In the genomic region with DNA sequence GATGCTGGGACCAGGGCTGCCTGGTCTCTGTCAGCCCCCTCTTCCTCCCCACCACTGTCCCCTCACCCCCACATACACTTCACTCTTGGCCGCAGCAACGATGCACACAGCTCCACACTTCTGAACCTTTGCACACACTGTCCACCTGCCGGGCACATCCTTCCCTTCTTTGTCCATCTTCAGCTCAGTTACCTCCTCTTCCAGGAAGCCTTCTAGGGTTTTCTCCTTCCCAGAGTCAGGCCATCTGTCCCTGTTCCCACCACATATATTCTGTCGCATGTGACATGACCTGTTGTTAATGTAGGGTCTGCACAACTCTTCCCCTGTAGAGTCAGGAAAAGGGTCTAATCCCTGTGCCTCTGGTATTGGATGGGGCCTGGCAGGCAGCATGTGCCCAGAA, we compare ENCODE assay signal across 24 cellular contexts. TPM values are rescaled to one million over a fixed set of nuclear protein-coding genes. Genes with fewer than 3 reads are reported as not detected.
DNase-seq lines count a peak whose midpoint lies in the region; ATAC-seq, FAIRE-seq and TF ChIP-seq lines count a peak whose summit lies in the region.
"Had no signal": no experiment of that assay in that cellular context is flagged by ENCODE, and none has a peak within 500 bp of the region (broad histone marks: within the 10 kb centered on the region; RNA-seq: fewer than 3 reads in every experiment).

No MANE protein-coding gene starts in this region.

- peaks cover 0 to 6% of the 10 kb centered on the region in 2 donors for H3K27me3 Mint-ChIP-seq in effector memory CD8-positive, alpha-beta T cell
- H3K27me3 Mint-ChIP-seq: CD4-positive, alpha-beta T cell had no signal

- no peaks in the 10 kb centered on the region for H4K20me1 ChIP-seq in K562 (replicated peaks; ENCODE audit: control insufficient read depth, insufficient read depth, low read length)
- H4K20me1 ChIP-seq: BLaER1 treated with 17β-estradiol and CSF1 and Interleukin-3, amounts not matched to agents 10 nM and 100 nM had no signal

- no peak overlapping the region for H3K4me3 Mint-ChIP-seq in effector memory CD8-positive, alpha-beta T cell
- H3K4me3 Mint-ChIP-seq: CD14-positive monocyte; CD4-positive, alpha-beta T cell; CD8-positive, alpha-beta memory T cell had no signal

- BruUV-seq in K562 (replicated peaks; lab: Mats Ljungman, UMichigan), result no TSS peak

- no peak overlapping the region for H3K4me2 ChIP-seq in K562 (ENCODE audit: insufficient read depth, low read length)
- H3K4me2 ChIP-seq: BLaER1 treated with 17β-estradiol and CSF1 and Interleukin-3, amounts not matched to agents 10 nM and 100 nM had no signal

- no peak overlapping the region for H3K27ac ChIP-seq in left ventricle myocardium inferior (replicated peaks)
- H3K27ac ChIP-seq in K562 (ENCODE audit: extremely low read depth, low read depth, low read length), result no peak overlapping the region
- no peak overlapping the region for H3K27ac ChIP-seq in kidney (ENCODE audit: low read depth in 2 of 2, low read length in 2 of 2)
- H3K27ac ChIP-seq: BLaER1 treated with 17β-estradiol and CSF1 and Interleukin-3, amounts not matched to agents 10 nM and 100 nM; GM23248 had no signal

- H2AFZ ChIP-seq in K562 (ENCODE audit: low read depth, low read length), result no peak overlapping the region
- H2AFZ ChIP-seq: GM23248 had no signal

- no peak overlapping the region for H3K27ac Mint-ChIP-seq in effector memory CD8-positive, alpha-beta T cell
- H3K27ac Mint-ChIP-seq: CD14-positive monocyte; CD4-positive, alpha-beta T cell; CD8-positive, alpha-beta memory T cell had no signal

- TF ChIP-seq RAD21 in K562 (CRISPR knock-in tag; conservative IDR thresholded peaks at IDR 0.05 in 1 of 2, IDR thresholded peaks at IDR 0.05 in 1 of 2), result no peak

- no peaks in the 10 kb centered on the region for H3K9me3 Mint-ChIP-seq in effector memory CD8-positive, alpha-beta T cell
- H3K9me3 Mint-ChIP-seq: CD4-positive, alpha-beta T cell had no signal

- TF ChIP-seq EP300 in K562 (IDR thresholded peaks at IDR 0.05; ENCODE audit: low read length), result no peak

- POLR2A ChIA-PET in K562 (lab: Yijun Ruan, JAX), result interaction anchor here (0.6 to 1.2 kb wide), 4 partner anchors 13 to 343 kb away, joined by 3 to 4 read pairs (median 3); no protein-coding TSS in a partner anchor

- in situ Hi-C loops in K562 (cut with MboI), result no loop called here

- intact Hi-C loops in Right ventricle myocardium inferior (cut with DNase I), result no loop called here
- intact Hi-C loops in left ventricle myocardium inferior (cut with micrococcal nuclease), result no loop called here
- intact Hi-C loops in K562 (cut with micrococcal nuclease), result no loop called here
- intact Hi-C loops in kidney (cut with DNase I), result loop anchor here (10.0 kb wide), 1 partner anchor 324 kb away; a partner anchor contains a TSS

- ATAC-seq in Right ventricle myocardium inferior (no peak), K562 (no peak)
- no peak for ATAC-seq in effector memory CD8-positive, alpha-beta T cell (replicated peaks)
- ATAC-seq: GM12878 had no signal

- H3K27me3 ChIP-seq in left ventricle myocardium inferior (ENCODE audit: low read depth) (no peaks in the 10 kb centered on the region), K562 (ENCODE audit: control insufficient read depth in 2 of 2, insufficient read depth in 2 of 2, low read length in 2 of 2) (peaks cover 23 to 89% of the 10 kb centered on the region in 2 experiments; a peak in 4 of 5 replicates)
- H3K27me3 ChIP-seq: BE2C; BLaER1 treated with 17β-estradiol and CSF1 and Interleukin-3, amounts not matched to agents 10 nM and 100 nM had no signal

- FAIRE-seq in K562 (lab: Jason Lieb, UNC) (no peak), kidney (lab: Jason Lieb, UNC) (no peak)
- FAIRE-seq: D721Med, GM12878, GM19239, H1 had no signal

- no peak for TF ChIP-seq POLR2A in K562 (conservative IDR thresholded peaks at IDR 0.05)

- no peak for TF ChIP-seq CTCF in left ventricle myocardium inferior (IDR thresholded peaks at IDR 0.05; ENCODE audit: borderline replicate concordance)
- no peak for TF ChIP-seq CTCF in K562 (IDR thresholded peaks at IDR 0.05 in 2 of 3, conservative IDR thresholded peaks at IDR 0.05 in 1 of 3; ENCODE audit: insufficient read depth in 2 of 3, low read depth in 1 of 3, low read length in 3 of 3)
- no peak for TF ChIP-seq CTCF in kidney (IDR thresholded peaks at IDR 0.05; ENCODE audit: borderline replicate concordance, extremely low read depth, insufficient read depth)

- peaks cover 0 to 6% of the 10 kb centered on the region in 2 donors for H3K4me1 Mint-ChIP-seq in effector memory CD8-positive, alpha-beta T cell (ENCODE audit: low read depth in 2 of 2)
- H3K4me1 Mint-ChIP-seq: CD14-positive monocyte; CD8-positive, alpha-beta memory T cell had no signal

- H3K9me1 ChIP-seq in K562 (ENCODE audit: control insufficient read depth, insufficient read depth, low read length), result no peaks in the 10 kb centered on the region

- H3K36me3 Mint-ChIP-seq in effector memory CD8-positive, alpha-beta T cell (ENCODE audit: insufficient read depth), result no peaks in the 10 kb centered on the region
- H3K36me3 Mint-ChIP-seq: CD14-positive monocyte; CD8-positive, alpha-beta memory T cell had no signal

- H3K36me3 ChIP-seq in left ventricle myocardium inferior (no peaks in the 10 kb centered on the region), K562 (ENCODE audit: control insufficient read depth, insufficient read depth, low read length) (no peaks in the 10 kb centered on the region), kidney (ENCODE audit: control insufficient read depth in 1 of 2, insufficient read depth in 2 of 2, low read length in 2 of 2) (no peaks in the 10 kb centered on the region)
- H3K36me3 ChIP-seq: BE2C; BLaER1 treated with 17β-estradiol and CSF1 and Interleukin-3, amounts not matched to agents 10 nM and 100 nM had no signal

- 2% methylated on average over 4 of the region's 4 CpGs for WGBS in K562 (ENCODE audit: insufficient coverage, low coverage, missing lambda C conversion rate)

- H3K79me2 ChIP-seq in K562 (ENCODE audit: control insufficient read depth, insufficient read depth, low read length), result no peaks in the 10 kb centered on the region

- H3K4me1 ChIP-seq in left ventricle myocardium inferior, result peaks cover 12% of the 10 kb centered on the region
- peaks cover 0 to 6% of the 10 kb centered on the region in 2 experiments; a peak in 1 of 5 replicates for H3K4me1 ChIP-seq in K562 (replicated peaks in 1 of 2; ENCODE audit: control insufficient read depth in 2 of 2, insufficient read depth in 2 of 2, low read length in 2 of 2)
- H3K4me1 ChIP-seq in kidney (ENCODE audit: control insufficient read depth in 1 of 2, insufficient read depth in 1 of 2, low read depth in 1 of 2, low read length in 2 of 2), result no peaks in the 10 kb centered on the region
- H3K4me1 ChIP-seq: BE2C had no signal

- DNase-seq in Right ventricle myocardium inferior (ENCODE audit: missing footprints) (peak; percentile 21), left ventricle myocardium inferior (no peak), K562 (ENCODE audit: extremely low read depth in 1 of 4, low spot score in 3 of 4) (no peak), kidney (peak; percentile 32), dedifferentiated amniotic fluid mesenchymal stem cell (ENCODE audit: extremely low spot score) (no peak), NK-92 (lab: John Stamatoyannopoulos, UW; ENCODE audit: unreplicated experiment) (no peak)
- no peak for DNase-seq in effector memory CD8-positive, alpha-beta T cell
- DNase-seq: AML-193; BE2C; CD4-positive, alpha-beta T cell; CD8-positive, alpha-beta memory T cell; DMS 273 treated with DMSO at 0.1 percent for 48 hours; DMS79; EL; GDM1; GM23248; H7; HCEC 1CT had no signal

- peaks cover 8% of the 10 kb centered on the region for H3K9me3 ChIP-seq in left ventricle myocardium inferior (replicated peaks)
- H3K9me3 ChIP-seq in K562 (replicated peaks; ENCODE audit: control insufficient read depth, insufficient read depth, low read depth, low read length), result peaks cover 4% of the 10 kb centered on the region; the same call in 1 of the 2 replicates
- no peaks in the 10 kb centered on the region for H3K9me3 ChIP-seq in kidney (ENCODE audit: control insufficient read depth in 1 of 2, low read length in 2 of 2)
- H3K9me3 ChIP-seq: BE2C had no signal

- H3K9ac ChIP-seq in K562 (ENCODE audit: insufficient read depth in 1 of 2, low read depth in 2 of 2, low read length in 2 of 2) (no peak overlapping the region; a peak in 1 of 4 replicates), kidney (ENCODE audit: low read length in 2 of 2) (no peak overlapping the region)
- H3K9ac ChIP-seq: BLaER1 treated with 17β-estradiol and CSF1 and Interleukin-3, amounts not matched to agents 10 nM and 100 nM; GM23248 had no signal

- H3K4me3 ChIP-seq in left ventricle myocardium inferior, result no peak overlapping the region
- H3K4me3 ChIP-seq in K562, result no peak overlapping the region
- H3K4me3 ChIP-seq in kidney (ENCODE audit: low read length in 2 of 2), result no peak overlapping the region
- H3K4me3 ChIP-seq: BLaER1 treated with 17β-estradiol and CSF1 and Interleukin-3, amounts not matched to agents 10 nM and 100 nM; GM12878; GM23248 had no signal

- CTCF ChIA-PET in K562 (lab: Yijun Ruan, JAX; ENCODE audit: low intra/inter-chr PET ratio), result no interaction called here

TF ChIP-seq in K562, 482 proteins besides CTCF, POLR2A, EP300 and RAD21 (continues in another document):
- peak; percentile 95 for TF ChIP-seq ZFP36 (IDR thresholded peaks at IDR 0.05; ENCODE audit: low read depth, low read length, partially characterized antibody)
- no peak for TF ChIP-seq KLF16 (IDR thresholded peaks at IDR 0.05)
- 0 out of 2 replicates have a peak, but pooled peaks have one; percentile 37 for TF ChIP-seq ZNF436 (CRISPR knock-in tag; IDR thresholded peaks at IDR 0.05)

RNA-seq across cellular contexts. Expression of a gene that starts 38.6 kb away (rescaled TPM):
- total RNA-seq in Right ventricle myocardium inferior (34.5 TPM), left ventricle myocardium inferior (34.0 TPM), K562 (2014; rRNA removed) (18.6 and 21.6 TPM in 2 replicates), K562 (2014; rRNA removed; fragmentation: Illumina TruSeq; extraction: Trizol) (13.9 and 18.4 TPM in 2 replicates), K562 (2015; rRNA removed; fragmentation: Illumina TruSeq; extraction: Trizol) (16.7 and 17.1 TPM in 2 replicates), K562 (2021) (34.0 and 34.7 TPM in 2 replicates), kidney (116 TPM)
- total RNA-seq in K562 (2011; cell fraction: chromatin; rRNA removed; ENCODE audit: low replicate concordance), result 203 and 378 TPM in 2 replicates
- total RNA-seq in K562 (2011; cell fraction: nucleolus; rRNA removed), result 205 and 217 TPM in 2 replicates
- total RNA-seq in K562 (2011; cell fraction: nucleoplasm; rRNA removed), result 219 and 287 TPM in 2 replicates
- polyA plus RNA-seq in K562 (2011; rRNA removed) (25.6 and 40.7 TPM in 2 replicates), K562 (2014; fragmentation: Illumina TruSeq; extraction: Trizol) (19.6 and 20.1 TPM in 2 replicates), K562 (2014; fragmentation: Nextera tagmentation; extraction: Ambion mirVana) (1 to 10 TPM; 4.7 to 6.5 TPM), K562 (2014; rRNA removed) (31.9 and 32.0 TPM in 2 replicates), kidney (ENCODE audit: insufficient read depth, low read depth, low replicate concordance) (35.3 TPM)
- 18.3 and 25.8 TPM in 2 replicates for polyA plus RNA-seq in K562 (2011; cell fraction: cytosol; rRNA removed)
- polyA plus RNA-seq in K562 (2011; cell fraction: nucleus; rRNA removed), result 126 and 156 TPM in 2 replicates
- polyA plus RNA-seq in K562 (2012), result 19.8 and 52.3 TPM in 2 replicates
- polyA minus RNA-seq in K562 (2011; rRNA and poly(A)+ RNA removed), result 33.9 and 36.4 TPM in 2 replicates
- 9.2 and 15.5 TPM in 2 replicates for polyA minus RNA-seq in K562 (2011; cell fraction: cytosol; rRNA and poly(A)+ RNA removed)
- polyA minus RNA-seq in K562 (2011; cell fraction: nucleus; rRNA and poly(A)+ RNA removed), result 71.5 and 72.2 TPM in 2 replicates

Comparison
In these comparisons a context has a peak if more than half of its experiments do, and no peak if none do; other contexts are left out.
1. DNase-seq: peak in Right ventricle myocardium inferior (single experiment) and kidney (single experiment); none in left ventricle myocardium inferior (single experiment), K562 (0 of 4), dedifferentiated amniotic fluid mesenchymal stem cell (single experiment), NK-92 (single experiment) and effector memory CD8-positive, alpha-beta T cell (0 of 3).